10 cellular contexts compared by ENCODE assay signal in the genomic region with DNA sequence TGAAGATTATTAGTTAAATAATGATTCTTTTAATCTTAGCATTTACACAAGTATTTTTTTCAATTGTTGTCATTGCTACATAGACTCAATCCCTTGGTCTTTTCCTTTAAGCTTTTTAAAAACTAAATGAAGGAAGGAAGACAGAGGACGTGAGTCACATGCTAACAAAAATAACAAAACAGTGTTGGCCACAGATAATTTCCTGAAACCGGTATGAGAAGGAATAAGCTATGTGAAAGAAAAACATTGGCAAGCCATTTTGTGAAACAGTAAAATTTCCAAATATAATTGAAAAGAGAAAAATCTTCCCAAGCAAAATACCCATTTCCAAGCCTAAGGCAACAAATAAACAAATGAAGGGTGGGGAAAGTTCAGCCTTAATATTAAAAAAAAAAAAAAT.
DNase-seq lines count a peak whose midpoint lies in the region; ATAC-seq and TF ChIP-seq lines count a peak whose summit lies in the region.
"Had no signal": no experiment of that assay in that cellular context is flagged by ENCODE, and none has a peak within 500 bp of the region (broad histone marks: within the 10 kb centered on the region; RNA-seq: fewer than 3 reads in every experiment).

No MANE protein-coding gene starts in this region.

- no peak for ATAC-seq in HG03135 (IDR thresholded peaks at IDR 0.05; ENCODE audit: unreplicated experiment)
- no peak for ATAC-seq in HG03460 (IDR thresholded peaks at IDR 0.05; ENCODE audit: unreplicated experiment)

- peak; percentile 33 for DNase-seq in AG20443 (ENCODE audit: low spot score)
- peak; percentile 70 for DNase-seq in NCI-H226
- DNase-seq in epithelial cell of esophagus (ENCODE audit: low read depth): peak; percentile 70
- DNase-seq in myocyte (ENCODE audit: low read depth): peak; percentile 73
- DNase-seq in amygdala (lab: John Stamatoyannopoulos, UW): no peak
- DNase-seq in erythroblast (lab: John Stamatoyannopoulos, UW): no peak
- DNase-seq: activated naive CD4-positive, alpha-beta T cell treated with anti-CD3 and anti-CD28 coated beads, Interleukin-2, amount 50 U/mL, for 16 hours; CD8-positive, alpha-beta memory T cell had no signal

- TF ChIP-seq POLR2A in erythroblast (IDR thresholded peaks at IDR 0.05; ENCODE audit: low read length): no peak

- H3K4me3 ChIP-seq in epithelial cell of esophagus (ENCODE audit: low read length): no peak overlapping the region

- TF ChIP-seq CTCF in epithelial cell of esophagus (IDR thresholded peaks at IDR 0.05; ENCODE audit: insufficient read depth, low read depth, low read length, missing control alignments): no peak

Comparison
In these comparisons a context has a peak if more than half of its experiments do, and no peak if none do; other contexts are left out.
1. DNase-seq: peak in AG20443 (single experiment), NCI-H226 (single experiment), epithelial cell of esophagus (single experiment) and myocyte (single experiment); none in amygdala (0 of 56) and erythroblast (0 of 2).